Comparison of ENCODE assay signal across 2 cellular contexts in the genomic region with DNA sequence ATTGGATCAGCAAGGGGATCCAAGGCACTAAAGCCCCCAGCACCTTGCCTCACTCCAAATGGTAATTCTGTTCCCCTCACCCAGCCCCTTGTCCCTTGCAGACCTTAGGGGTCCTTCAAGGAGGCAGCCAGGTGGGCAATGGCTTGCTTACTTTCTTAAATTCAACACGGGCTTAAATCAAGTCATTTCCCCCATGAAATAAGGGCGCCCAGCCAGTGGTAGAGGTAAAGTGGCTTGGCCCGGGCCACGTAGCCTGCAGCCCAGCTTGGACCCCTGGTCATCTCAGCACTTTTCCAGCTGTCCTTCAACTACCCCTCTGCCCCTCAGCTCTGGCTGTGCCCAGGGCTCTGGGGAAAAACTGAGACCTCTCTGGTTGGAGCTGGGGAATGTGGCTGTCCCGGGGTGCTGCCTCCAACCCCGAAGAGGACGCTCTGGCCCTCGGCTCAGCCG.
TF ChIP-seq lines count a peak whose summit lies in the region.

No MANE protein-coding gene starts in this region.

TF ChIP-seq in SK-N-SH, 30 proteins besides CTCF, POLR2A, EP300 and RAD21 (continued from another document):
- no peak for TF ChIP-seq POLR2AphosphoS5 (IDR thresholded peaks at IDR 0.05; ENCODE audit: low read depth, low read length)
- no peak for TF ChIP-seq TEAD4 (IDR thresholded peaks at IDR 0.05; ENCODE audit: borderline replicate concordance, insufficient read depth)
- no peak for TF ChIP-seq MXI1 (IDR thresholded peaks at IDR 0.05; ENCODE audit: low read depth, low read length)
- TF ChIP-seq, protein P1, sequence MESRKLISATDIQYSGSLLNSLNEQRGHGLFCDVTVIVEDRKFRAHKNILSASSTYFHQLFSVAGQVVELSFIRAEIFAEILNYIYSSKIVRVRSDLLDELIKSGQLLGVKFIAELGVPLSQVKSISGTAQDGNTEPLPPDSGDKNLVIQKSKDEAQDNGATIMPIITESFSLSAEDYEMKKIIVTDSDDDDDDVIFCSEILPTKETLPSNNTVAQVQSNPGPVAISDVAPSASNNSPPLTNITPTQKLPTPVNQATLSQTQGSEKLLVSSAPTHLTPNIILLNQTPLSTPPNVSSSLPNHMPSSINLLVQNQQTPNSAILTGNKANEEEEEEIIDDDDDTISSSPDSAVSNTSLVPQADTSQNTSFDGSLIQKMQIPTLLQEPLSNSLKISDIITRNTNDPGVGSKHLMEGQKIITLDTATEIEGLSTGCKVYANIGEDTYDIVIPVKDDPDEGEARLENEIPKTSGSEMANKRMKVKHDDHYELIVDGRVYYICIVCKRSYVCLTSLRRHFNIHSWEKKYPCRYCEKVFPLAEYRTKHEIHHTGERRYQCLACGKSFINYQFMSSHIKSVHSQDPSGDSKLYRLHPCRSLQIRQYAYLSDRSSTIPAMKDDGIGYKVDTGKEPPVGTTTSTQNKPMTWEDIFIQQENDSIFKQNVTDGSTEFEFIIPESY (IDR thresholded peaks at IDR 0.05; ENCODE audit: borderline replicate concordance, low read depth): no peak
- TF ChIP-seq, protein P2, sequence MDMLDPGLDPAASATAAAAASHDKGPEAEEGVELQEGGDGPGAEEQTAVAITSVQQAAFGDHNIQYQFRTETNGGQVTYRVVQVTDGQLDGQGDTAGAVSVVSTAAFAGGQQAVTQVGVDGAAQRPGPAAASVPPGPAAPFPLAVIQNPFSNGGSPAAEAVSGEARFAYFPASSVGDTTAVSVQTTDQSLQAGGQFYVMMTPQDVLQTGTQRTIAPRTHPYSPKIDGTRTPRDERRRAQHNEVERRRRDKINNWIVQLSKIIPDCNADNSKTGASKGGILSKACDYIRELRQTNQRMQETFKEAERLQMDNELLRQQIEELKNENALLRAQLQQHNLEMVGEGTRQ (IDR thresholded peaks at IDR 0.05; ENCODE audit: borderline replicate concordance, low read depth, low read length): no peak
- no peak for TF ChIP-seq NFIC (IDR thresholded peaks at IDR 0.05; ENCODE audit: borderline replicate concordance)

TF ChIP-seq in SK-N-SH treated with all-trans-retinoic acid at 6 μM for 48 hours, 23 proteins besides CTCF, POLR2A, EP300 and RAD21 (continued from another document):
- TF ChIP-seq TOX (CRISPR knock-in tag; IDR thresholded peaks at IDR 0.05; ENCODE audit: borderline replicate concordance) (no peak), ARNTL (CRISPR knock-in tag; IDR thresholded peaks at IDR 0.05; ENCODE audit: borderline replicate concordance, low read depth) (no peak)
TF ChIP-seq in SK-N-SH treated with all-trans-retinoic acid at 6 μM for 48 hours: peak in this region for 0.
